In the genomic region with DNA sequence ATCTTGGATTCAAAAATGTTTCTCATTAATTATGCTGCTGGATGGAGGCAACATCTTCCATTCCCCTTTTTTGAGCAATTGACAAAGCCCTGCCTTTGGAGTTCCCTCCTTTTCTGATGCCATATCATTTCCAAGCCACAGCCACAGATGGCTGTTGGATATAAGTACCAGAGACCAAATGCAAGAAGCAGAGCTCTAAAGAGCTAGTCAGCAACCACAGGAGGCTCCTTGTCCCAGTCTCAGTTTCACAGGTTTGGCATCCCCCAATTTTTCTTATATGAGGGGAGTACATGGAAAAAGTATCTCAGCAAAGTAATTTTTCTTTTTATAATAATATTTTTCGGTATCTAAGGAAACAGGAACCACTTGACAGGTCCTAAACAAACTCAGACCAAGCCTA, we compare ENCODE assay signal across 17 cellular contexts. TPM values are rescaled to one million over a fixed set of nuclear protein-coding genes. Genes with fewer than 3 reads are reported as not detected.
DNase-seq lines count a peak whose midpoint lies in the region; ATAC-seq lines count a peak whose summit lies in the region.
"Had no signal": no experiment of that assay in that cellular context is flagged by ENCODE, and none has a peak within 500 bp of the region (broad histone marks: within the 10 kb centered on the region; RNA-seq: fewer than 3 reads in every experiment).

No MANE protein-coding gene starts in this region.

- no peak overlapping the region for H3K4me3 Mint-ChIP-seq in activated naive CD8-positive, alpha-beta T cell treated with anti-CD3 and anti-CD28 coated beads, Interleukin-2, amount 10 ng/mL, durations not matched to agents 7 days and 5 days
- H3K4me3 Mint-ChIP-seq in activated naive CD8-positive, alpha-beta T cell treated with anti-CD3 and anti-CD28 coated beads for 36 hours = no peak overlapping the region
- no peak overlapping the region for H3K4me3 Mint-ChIP-seq in stimulated activated naive CD8-positive, alpha-beta T cell treated with anti-CD3 and anti-CD28 coated beads, Interleukin-15, Interleukin-2, amounts not matched to agents 100 ng/mL and 50 ng/mL, for 24 hours
- H3K4me3 Mint-ChIP-seq: B cell; CD4-positive, alpha-beta T cell; CD8-positive, alpha-beta T cell had no signal

- H3K27me3 Mint-ChIP-seq in activated naive CD8-positive, alpha-beta T cell treated with anti-CD3 and anti-CD28 coated beads, Interleukin-2, amount 10 ng/mL, durations not matched to agents 7 days and 5 days = peaks cover 2% of the 10 kb centered on the region
- H3K27me3 Mint-ChIP-seq in activated naive CD8-positive, alpha-beta T cell treated with anti-CD3 and anti-CD28 coated beads for 36 hours = no peaks in the 10 kb centered on the region
- peaks cover 2% of the 10 kb centered on the region for H3K27me3 Mint-ChIP-seq in stimulated activated naive CD8-positive, alpha-beta T cell treated with anti-CD3 and anti-CD28 coated beads, Interleukin-15, Interleukin-2, amounts not matched to agents 100 ng/mL and 50 ng/mL, for 24 hours
- H3K27me3 Mint-ChIP-seq: CD4-positive, alpha-beta T cell had no signal

- ATAC-seq in activated naive CD8-positive, alpha-beta T cell treated with anti-CD3 and anti-CD28 coated beads, Interleukin-2, amount 10 ng/mL, durations not matched to agents 7 days and 5 days (ENCODE audit: low read depth) = no peak
- ATAC-seq: A549; CD8-positive, alpha-beta T cell had no signal

- peaks cover 13% of the 10 kb centered on the region for H3K9me3 Mint-ChIP-seq in activated naive CD8-positive, alpha-beta T cell treated with anti-CD3 and anti-CD28 coated beads, Interleukin-2, amount 10 ng/mL, durations not matched to agents 7 days and 5 days
- H3K9me3 Mint-ChIP-seq in activated naive CD8-positive, alpha-beta T cell treated with anti-CD3 and anti-CD28 coated beads for 36 hours = no peaks in the 10 kb centered on the region
- no peaks in the 10 kb centered on the region for H3K9me3 Mint-ChIP-seq in stimulated activated naive CD8-positive, alpha-beta T cell treated with anti-CD3 and anti-CD28 coated beads, Interleukin-15, Interleukin-2, amounts not matched to agents 100 ng/mL and 50 ng/mL, for 24 hours
- H3K9me3 Mint-ChIP-seq: CD4-positive, alpha-beta T cell; CD8-positive, alpha-beta T cell had no signal

- POLR2A ChIA-PET in activated naive CD8-positive, alpha-beta T cell treated with anti-CD3 and anti-CD28 coated beads, Interleukin-2, amount 10 ng/mL, durations not matched to agents 7 days and 5 days (lab: Charles Lee) = no interaction called here

- H3K4me1 Mint-ChIP-seq in activated naive CD8-positive, alpha-beta T cell treated with anti-CD3 and anti-CD28 coated beads, Interleukin-2, amount 10 ng/mL, durations not matched to agents 7 days and 5 days = peaks cover 7% of the 10 kb centered on the region
- H3K4me1 Mint-ChIP-seq in activated naive CD8-positive, alpha-beta T cell treated with anti-CD3 and anti-CD28 coated beads for 36 hours = peaks cover 14% of the 10 kb centered on the region
- H3K4me1 Mint-ChIP-seq in stimulated activated naive CD8-positive, alpha-beta T cell treated with anti-CD3 and anti-CD28 coated beads, Interleukin-15, Interleukin-2, amounts not matched to agents 100 ng/mL and 50 ng/mL, for 24 hours (ENCODE audit: low read depth) = peaks cover 15% of the 10 kb centered on the region
- H3K4me1 Mint-ChIP-seq: B cell had no signal

- peak; percentile 14 for DNase-seq in NCI-H2171 treated with DMSO at 0.1 percent for 48 hours (lab: John Stamatoyannopoulos, UW)
- DNase-seq in NCI-H2171 (lab: John Stamatoyannopoulos, UW) = no peak
- DNase-seq in activated naive CD8-positive, alpha-beta T cell treated with anti-CD3 and anti-CD28 coated beads, Interleukin-2, amount 10 ng/mL, durations not matched to agents 7 days and 5 days = no peak
- DNase-seq in activated naive CD8-positive, alpha-beta T cell treated with anti-CD3 and anti-CD28 coated beads for 36 hours = no peak
- no peak for DNase-seq in NCI-H1930 (lab: John Stamatoyannopoulos, UW)
- no peak for DNase-seq in head of caudate nucleus
- DNase-seq: AML-193; Caco-2; Calu3; CD4-positive, alpha-beta T cell; CD8-positive, alpha-beta T cell; DMS79 treated with DMSO at 0.1 percent for 48 hours; GF-D8 had no signal

- intact Hi-C loops in head of caudate nucleus (cut with DNase I) = no loop called here

- peaks cover 38% of the 10 kb centered on the region for H3K36me3 Mint-ChIP-seq in activated naive CD8-positive, alpha-beta T cell treated with anti-CD3 and anti-CD28 coated beads, Interleukin-2, amount 10 ng/mL, durations not matched to agents 7 days and 5 days
- peaks cover 1% of the 10 kb centered on the region for H3K36me3 Mint-ChIP-seq in activated naive CD8-positive, alpha-beta T cell treated with anti-CD3 and anti-CD28 coated beads for 36 hours
- H3K36me3 Mint-ChIP-seq in stimulated activated naive CD8-positive, alpha-beta T cell treated with anti-CD3 and anti-CD28 coated beads, Interleukin-15, Interleukin-2, amounts not matched to agents 100 ng/mL and 50 ng/mL, for 24 hours (ENCODE audit: low read depth) = no peaks in the 10 kb centered on the region
- H3K36me3 Mint-ChIP-seq: CD8-positive, alpha-beta T cell had no signal

- peak overlapping the region; percentile 18 for H3K27ac Mint-ChIP-seq in activated naive CD8-positive, alpha-beta T cell treated with anti-CD3 and anti-CD28 coated beads, Interleukin-2, amount 10 ng/mL, durations not matched to agents 7 days and 5 days
- no peak overlapping the region for H3K27ac Mint-ChIP-seq in activated naive CD8-positive, alpha-beta T cell treated with anti-CD3 and anti-CD28 coated beads for 36 hours
- H3K27ac Mint-ChIP-seq in stimulated activated naive CD8-positive, alpha-beta T cell treated with anti-CD3 and anti-CD28 coated beads, Interleukin-15, Interleukin-2, amounts not matched to agents 100 ng/mL and 50 ng/mL, for 24 hours = peak overlapping the region; percentile 6
- H3K27ac Mint-ChIP-seq: B cell; CD4-positive, alpha-beta T cell; CD8-positive, alpha-beta T cell had no signal

RNA-seq across cellular contexts. Expression of gene GZMK, which starts 20.0 kb away (rescaled TPM):
- 10 to 100 TPM; 60.4 to 72.4 TPM for total RNA-seq in activated naive CD8-positive, alpha-beta T cell treated with anti-CD3 and anti-CD28 coated beads, Interleukin-2, amount 10 ng/mL, durations not matched to agents 7 days and 5 days
- total RNA-seq in activated naive CD8-positive, alpha-beta T cell treated with anti-CD3 and anti-CD28 coated beads for 36 hours = under 1 TPM; 0.18 to 0.33 TPM
- total RNA-seq: A172, B cell, Caco-2, Calu3 had no signal

RNA-seq across cellular contexts. Expression of gene GZMA, which starts 58.4 kb away (rescaled TPM):
- total RNA-seq in activated naive CD8-positive, alpha-beta T cell treated with anti-CD3 and anti-CD28 coated beads, Interleukin-2, amount 10 ng/mL, durations not matched to agents 7 days and 5 days = 100 to 1,000 TPM; 242 to 250 TPM
- 1 to 10 TPM in 1 of 2 experiments, under 1 TPM in 1; 0.66 to 1.6 TPM for total RNA-seq in activated naive CD8-positive, alpha-beta T cell treated with anti-CD3 and anti-CD28 coated beads for 36 hours
- total RNA-seq: A172, B cell, Caco-2, Calu3 had no signal

RNA-seq across cellular contexts. Expression of gene ESM1, which starts 58.7 kb away (rescaled TPM):
- total RNA-seq in activated naive CD8-positive, alpha-beta T cell treated with anti-CD3 and anti-CD28 coated beads, Interleukin-2, amount 10 ng/mL, durations not matched to agents 7 days and 5 days = 1 to 10 TPM in 1 of 2 experiments, under 1 TPM in 1; 0.42 to 1.1 TPM
- not detected for total RNA-seq in activated naive CD8-positive, alpha-beta T cell treated with anti-CD3 and anti-CD28 coated beads for 36 hours
- total RNA-seq: B cell; Caco-2; Calu3; CD4-positive, alpha-beta T cell; CD8-positive, alpha-beta T cell had no signal

Comparison
In these comparisons a context has a peak if more than half of its experiments do, and no peak if none do; other contexts are left out.
1. RNA of gene GZMK, which starts 20.0 kb away (total RNA-seq): 60.4 to 72.4 TPM in activated naive CD8-positive, alpha-beta T cell treated with anti-CD3 and anti-CD28 coated beads, Interleukin-2, amount 10 ng/mL, durations not matched to agents 7 days and 5 days; 0.18 to 0.33 TPM in activated naive CD8-positive, alpha-beta T cell treated with anti-CD3 and anti-CD28 coated beads for 36 hours; every median in the first group is over 10 times any median in the second.
2. RNA of gene GZMA, which starts 58.4 kb away (total RNA-seq): 242 to 250 TPM in activated naive CD8-positive, alpha-beta T cell treated with anti-CD3 and anti-CD28 coated beads, Interleukin-2, amount 10 ng/mL, durations not matched to agents 7 days and 5 days; 0.66 to 1.6 TPM in activated naive CD8-positive, alpha-beta T cell treated with anti-CD3 and anti-CD28 coated beads for 36 hours; every median in the first group is over 10 times any median in the second.